27 cellular contexts compared by ENCODE assay signal in genomic region chr5:140544986-140545385, GRCh38. TPM values are rescaled to one million over a fixed set of nuclear protein-coding genes. Genes with fewer than 3 reads are reported as not detected.
"Had no signal": no experiment of that assay in that cellular context is flagged by ENCODE, and none has a peak within 500 bp of the region (broad histone marks: within the 10 kb centered on the region; RNA-seq: fewer than 3 reads in every experiment).

No MANE protein-coding gene starts in this region.

- H3K27ac Mint-ChIP-seq: activated CD4-positive, alpha-beta memory T cell treated with anti-CD3 and anti-CD28 coated beads for 36 hours; activated T-cell treated with anti-CD3 and anti-CD28 coated beads, Interleukin-2, amount 50 U/mL, for 72 hours; stimulated activated effector memory CD8-positive, alpha-beta T cell treated with anti-CD3 and anti-CD28 coated beads, Interleukin-12 subunit alpha, Interleukin-12 subunit beta, amount 100 ng/mL, for 72 hours; stimulated activated naive CD8-positive, alpha-beta T cell treated with anti-CD3 and anti-CD28 coated beads, Interleukin-15, amount 100 ng/mL, for 72 hours had no signal

- H3K4me3 ChIP-seq: coronary artery, heart left ventricle, pancreas, psoas muscle, sigmoid colon, upper lobe of left lung, vagina had no signal

- H3K27me3 ChIP-seq: brain microvascular endothelial cell, heart left ventricle, pancreas, sigmoid colon, upper lobe of left lung, vagina had no signal

- ATAC-seq: activated T-cell treated with anti-CD3 and anti-CD28 coated beads, Interleukin-2, amount 50 U/mL, for 72 hours; effector memory CD8-positive, alpha-beta T cell; heart left ventricle; pancreas; psoas muscle; SK-N-SH treated with all-trans-retinoic acid at 6 μM for 48 hours; stimulated activated effector memory CD8-positive, alpha-beta T cell treated with anti-CD3 and anti-CD28 coated beads, Interleukin-12 subunit alpha, Interleukin-12 subunit beta, amount 100 ng/mL, for 72 hours; stimulated activated naive CD8-positive, alpha-beta T cell treated with anti-CD3 and anti-CD28 coated beads, Interleukin-15, amount 100 ng/mL, for 72 hours had no signal

- H3K9me3 Mint-ChIP-seq: activated CD4-positive, alpha-beta memory T cell treated with anti-CD3 and anti-CD28 coated beads for 36 hours; activated naive CD8-positive, alpha-beta T cell treated with anti-CD3 and anti-CD28 coated beads, Interleukin-2, amount 10 ng/mL, durations not matched to agents 7 days and 5 days; activated T-cell treated with anti-CD3 and anti-CD28 coated beads, Interleukin-2, amount 50 U/mL, for 72 hours; effector memory CD8-positive, alpha-beta T cell; immature natural killer cell; stimulated activated effector memory CD8-positive, alpha-beta T cell treated with anti-CD3 and anti-CD28 coated beads, Interleukin-12 subunit alpha, Interleukin-12 subunit beta, amount 100 ng/mL, for 72 hours; stimulated activated naive CD8-positive, alpha-beta T cell treated with anti-CD3 and anti-CD28 coated beads, Interleukin-15, amount 100 ng/mL, for 72 hours had no signal

- H3K27me3 Mint-ChIP-seq: activated CD4-positive, alpha-beta memory T cell treated with anti-CD3 and anti-CD28 coated beads for 36 hours; activated naive CD8-positive, alpha-beta T cell treated with anti-CD3 and anti-CD28 coated beads, Interleukin-2, amount 10 ng/mL, durations not matched to agents 7 days and 5 days; effector memory CD8-positive, alpha-beta T cell; stimulated activated naive CD8-positive, alpha-beta T cell treated with anti-CD3 and anti-CD28 coated beads, Interleukin-15, amount 100 ng/mL, for 72 hours had no signal

- H3K9me3 ChIP-seq: heart left ventricle, pancreas, psoas muscle, sigmoid colon, upper lobe of left lung, vagina had no signal

- H3K4me3 Mint-ChIP-seq: activated CD4-positive, alpha-beta memory T cell treated with anti-CD3 and anti-CD28 coated beads for 36 hours; activated naive CD8-positive, alpha-beta T cell treated with anti-CD3 and anti-CD28 coated beads, Interleukin-2, amount 10 ng/mL, durations not matched to agents 7 days and 5 days; activated T-cell treated with anti-CD3 and anti-CD28 coated beads, Interleukin-2, amount 50 U/mL, for 72 hours; effector memory CD8-positive, alpha-beta T cell; immature natural killer cell; stimulated activated effector memory CD8-positive, alpha-beta T cell treated with anti-CD3 and anti-CD28 coated beads, Interleukin-12 subunit alpha, Interleukin-12 subunit beta, amount 100 ng/mL, for 72 hours; stimulated activated naive CD8-positive, alpha-beta T cell treated with anti-CD3 and anti-CD28 coated beads, Interleukin-15, amount 100 ng/mL, for 72 hours had no signal

- H3K27ac ChIP-seq: brain microvascular endothelial cell, coronary artery, heart left ventricle, pancreas, psoas muscle, upper lobe of left lung, vagina had no signal

- DNase-seq: activated CD4-positive, alpha-beta memory T cell treated with anti-CD3 and anti-CD28 coated beads for 36 hours; activated CD4-positive, alpha-beta T cell treated with anti-CD3 and anti-CD28 coated beads for 48 hours; activated naive CD4-positive, alpha-beta T cell; activated naive CD8-positive, alpha-beta T cell treated with anti-CD3 and anti-CD28 coated beads, Interleukin-2, amount 10 ng/mL, durations not matched to agents 7 days and 5 days; activated T-cell treated with anti-CD3 and anti-CD28 coated beads, Interleukin-2, amount 50 U/mL, for 72 hours; amniotic stem cell; brain microvascular endothelial cell; effector memory CD8-positive, alpha-beta T cell; foreskin fibroblast; heart left ventricle; hypothalamus; immature natural killer cell; kidney; nucleus accumbens; pancreas; psoas muscle; sigmoid colon; small intestine; stimulated activated CD4-positive, alpha-beta T cell treated with anti-CD3 and anti-CD28 coated beads, Interleukin-4, amount 100 ng/mL, for 24 hours; stimulated activated naive CD8-positive, alpha-beta T cell treated with anti-CD3 and anti-CD28 coated beads, Interleukin-15, amount 100 ng/mL, for 72 hours; substantia nigra; upper lobe of left lung had no signal

RNA-seq across cellular contexts. Expression of gene EIF4EBP3, which starts 2.5 kb away (rescaled TPM):
- total RNA-seq: cerebellum had no signal
